In the genomic region with DNA sequence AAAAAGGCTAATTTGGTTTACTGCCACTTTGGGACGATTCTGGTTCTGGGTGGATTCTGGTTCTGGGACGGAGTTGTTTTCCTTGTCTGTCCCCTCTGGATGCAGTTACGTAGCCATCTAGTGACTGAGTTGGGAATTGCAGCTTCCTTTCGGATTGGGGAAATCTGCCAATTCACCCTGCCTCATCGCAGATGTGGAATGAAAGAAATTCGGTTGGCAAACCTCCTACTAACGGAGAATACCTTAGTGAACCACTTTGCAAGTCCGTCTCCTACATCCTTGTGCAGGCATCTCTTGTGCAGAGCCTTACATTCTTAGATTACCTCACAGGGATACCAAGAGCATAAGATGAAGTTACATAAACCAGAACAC, we compare ENCODE assay signal across 8 cellular contexts. TPM values are rescaled to one million over a fixed set of nuclear protein-coding genes. Genes with fewer than 3 reads are reported as not detected.
DNase-seq lines count a peak whose midpoint lies in the region; ATAC-seq, FAIRE-seq and TF ChIP-seq lines count a peak whose summit lies in the region.

No MANE protein-coding gene starts in this region.

- POLR2A ChIA-PET in WTC11 (lab: Charles Lee), result interaction anchor here (0.6 kb wide), 1 partner anchor 368 kb away, joined by 3 read pairs; no protein-coding TSS in a partner anchor

- no peak overlapping the region for H3K27ac ChIP-seq in caudate nucleus (ENCODE audit: low read depth, low read length)
- H3K27ac ChIP-seq in kidney (ENCODE audit: low read depth in 2 of 2, low read length in 2 of 2), result peak overlapping the region in 1 of 2 donors; percentile 8

- H3K36me3 ChIP-seq in kidney (ENCODE audit: control insufficient read depth in 1 of 2, insufficient read depth in 2 of 2, low read length in 2 of 2), result no peaks in the 10 kb centered on the region

- no peaks in the 10 kb centered on the region for H3K4me1 Mint-ChIP-seq in WTC11

- TF ChIP-seq CTCF in WTC11 (IDR thresholded peaks at IDR 0.05) (peak; percentile 89), kidney (IDR thresholded peaks at IDR 0.05; ENCODE audit: borderline replicate concordance, extremely low read depth, insufficient read depth) (peak; percentile 99)

- peak overlapping the region; percentile 46; the same call in 1 of the 2 replicates for H3K4me3 Mint-ChIP-seq in WTC11

- H3K36me3 Mint-ChIP-seq in WTC11, result no peaks in the 10 kb centered on the region

- ATAC-seq in Right ventricle myocardium inferior (peak; percentile 75), WTC11 (peak; percentile 84), HG03442 (IDR thresholded peaks at IDR 0.05; ENCODE audit: unreplicated experiment) (no peak)

- peaks cover 6% of the 10 kb centered on the region for H3K27me3 Mint-ChIP-seq in WTC11 (ENCODE audit: low read depth)

- DNase-seq in Right ventricle myocardium inferior (ENCODE audit: missing footprints) (no peak), cardiac septum (ENCODE audit: low spot score) (no peak), NCI-H2171 (lab: John Stamatoyannopoulos, UW) (peak; percentile 22), WTC11 (ENCODE audit: low spot score) (peak; percentile 83), caudate nucleus (lab: John Stamatoyannopoulos, UW) (peak in 54 of 61 donors; percentile 1 to 88 (median 54)), kidney (no peak)
- peak; percentile 54 for DNase-seq in stimulated activated CD4-positive, alpha-beta T cell treated with anti-CD3 and anti-CD28 coated beads, Interleukin-12 subunit alpha, Interleukin-12 subunit beta, amount 100 ng/mL, for 4 hours

- H3K9me3 Mint-ChIP-seq in WTC11, result no peaks in the 10 kb centered on the region

- FAIRE-seq in kidney (lab: Jason Lieb, UNC), result peak; percentile 45

- CTCF ChIA-PET in WTC11 (lab: Charles Lee), result interaction anchor here (0.7 to 2.1 kb wide), 12 partner anchors 10 to 340 kb away, joined by 3 to 16 read pairs (median 3); a partner anchor contains a TSS

- H3K4me3 ChIP-seq in kidney (ENCODE audit: low read length in 2 of 2), result peak overlapping the region; percentile 54 to 58

- intact Hi-C loops in Right ventricle myocardium inferior (cut with DNase I) (loop anchor here (1.0 to 5.0 kb wide), 2 partner anchors 115 to 202 kb away; no protein-coding TSS in a partner anchor), cardiac septum (cut with DNase I) (loop anchor here (1.0 to 5.0 kb wide), 2 partner anchors 110 to 202 kb away; a partner anchor contains a TSS), kidney (cut with DNase I) (no loop called here)

- H3K27ac Mint-ChIP-seq in WTC11, result no peak overlapping the region; the same call in 1 of the 2 replicates

- H3K9ac ChIP-seq in kidney (ENCODE audit: low read length in 2 of 2), result peak overlapping the region in 1 of 2 donors; percentile 60

- no peaks in the 10 kb centered on the region for H3K9me3 ChIP-seq in kidney (ENCODE audit: control insufficient read depth in 1 of 2, low read length in 2 of 2)

- peaks cover 10% of the 10 kb centered on the region in 2 donors for H3K4me1 ChIP-seq in kidney (ENCODE audit: control insufficient read depth in 1 of 2, insufficient read depth in 1 of 2, low read depth in 1 of 2, low read length in 2 of 2)

TF ChIP-seq in WTC11, 78 proteins besides CTCF, POLR2A, EP300 and RAD21:
- TF ChIP-seq, protein P1, sequence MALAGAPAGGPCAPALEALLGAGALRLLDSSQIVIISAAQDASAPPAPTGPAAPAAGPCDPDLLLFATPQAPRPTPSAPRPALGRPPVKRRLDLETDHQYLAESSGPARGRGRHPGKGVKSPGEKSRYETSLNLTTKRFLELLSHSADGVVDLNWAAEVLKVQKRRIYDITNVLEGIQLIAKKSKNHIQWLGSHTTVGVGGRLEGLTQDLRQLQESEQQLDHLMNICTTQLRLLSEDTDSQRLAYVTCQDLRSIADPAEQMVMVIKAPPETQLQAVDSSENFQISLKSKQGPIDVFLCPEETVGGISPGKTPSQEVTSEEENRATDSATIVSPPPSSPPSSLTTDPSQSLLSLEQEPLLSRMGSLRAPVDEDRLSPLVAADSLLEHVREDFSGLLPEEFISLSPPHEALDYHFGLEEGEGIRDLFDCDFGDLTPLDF (CRISPR knock-in tag; IDR thresholded peaks at IDR 0.05), result no peak
- TF ChIP-seq NFE2L1 (CRISPR knock-in tag; IDR thresholded peaks at IDR 0.05), result peak; percentile 47; the same call in 1 of the 2 replicates

RNA-seq across cellular contexts. Expression of a gene that starts 31.5 kb away (rescaled TPM):
- total RNA-seq in Right ventricle myocardium inferior (6.4 TPM), cardiac septum (9.9 TPM), WTC11 (2021) (8.7 to 9.6 TPM (median 9.5 TPM) in 3 replicates), kidney (9.8 TPM)
- 2.0 TPM for polyA plus RNA-seq in kidney (ENCODE audit: insufficient read depth, low read depth, low replicate concordance)

Comparison
In these comparisons a context has a peak if more than half of its experiments do, and no peak if none do; other contexts are left out.
1. DNase-seq: peak in NCI-H2171 (single experiment), WTC11 (single experiment), caudate nucleus (54 of 61) and stimulated activated CD4-positive, alpha-beta T cell treated with anti-CD3 and anti-CD28 coated beads, Interleukin-12 subunit alpha, Interleukin-12 subunit beta, amount 100 ng/mL, for 4 hours (single experiment); none in Right ventricle myocardium inferior (single experiment), cardiac septum (single experiment) and kidney (single experiment).